In genomic region chr14:78848234-78848820, GRCh38 we compare ENCODE assay signal across 9 cellular contexts.
DNase-seq lines count a peak whose midpoint lies in the region; ATAC-seq, FAIRE-seq and TF ChIP-seq lines count a peak whose summit lies in the region.
"Had no signal": no experiment of that assay in that cellular context is flagged by ENCODE, and none has a peak within 500 bp of the region (broad histone marks: within the 10 kb centered on the region; RNA-seq: fewer than 3 reads in every experiment).

No MANE protein-coding gene starts in this region.

- 0% methylated on average over 6 of the region's 6 CpGs for WGBS in K562 (ENCODE audit: insufficient coverage, low coverage, missing lambda C conversion rate)

- no peaks in the 10 kb centered on the region for H3K27me3 ChIP-seq in K562 (ENCODE audit: control insufficient read depth in 2 of 2, insufficient read depth in 2 of 2, low read length in 2 of 2)

- H3K36me3 ChIP-seq in K562 (ENCODE audit: control insufficient read depth, insufficient read depth, low read length), result no peaks in the 10 kb centered on the region
- no peaks in the 10 kb centered on the region for H3K36me3 ChIP-seq in kidney (ENCODE audit: control insufficient read depth in 1 of 2, insufficient read depth in 2 of 2, low read length in 2 of 2)

- peak; percentile 71 for ATAC-seq in GM19324 (IDR thresholded peaks at IDR 0.05; ENCODE audit: low FRiP score, unreplicated experiment)
- peak; percentile 91 for ATAC-seq in HG03280 (IDR thresholded peaks at IDR 0.05; ENCODE audit: unreplicated experiment)
- ATAC-seq in K562, result peak; percentile 76

- no peaks in the 10 kb centered on the region for H3K9me3 ChIP-seq in K562 (replicated peaks; ENCODE audit: control insufficient read depth, insufficient read depth, low read depth, low read length)
- H3K9me3 ChIP-seq in kidney (ENCODE audit: control insufficient read depth in 1 of 2, low read length in 2 of 2), result no peaks in the 10 kb centered on the region

- TF ChIP-seq CTCF in K562 (IDR thresholded peaks at IDR 0.05 in 2 of 3, conservative IDR thresholded peaks at IDR 0.05 in 1 of 3; ENCODE audit: insufficient read depth in 2 of 3, low read depth in 1 of 3, low read length in 3 of 3) (peak; percentile 42 to 72 (median 58)), kidney (IDR thresholded peaks at IDR 0.05; ENCODE audit: borderline replicate concordance, extremely low read depth, insufficient read depth) (peak; percentile 84)

- H3K9me1 ChIP-seq in K562 (ENCODE audit: control insufficient read depth, insufficient read depth, low read length), result no peaks in the 10 kb centered on the region

- CTCF ChIA-PET in K562 (lab: Yijun Ruan, JAX; ENCODE audit: low intra/inter-chr PET ratio), result no interaction called here

- peak in 1 of 2 experiments; percentile 34; a peak in 1 of 4 replicates for TF ChIP-seq RAD21 in K562 (CRISPR knock-in tag; conservative IDR thresholded peaks at IDR 0.05 in 1 of 2, IDR thresholded peaks at IDR 0.05 in 1 of 2)

- no peak overlapping the region for H3K4me2 ChIP-seq in K562 (ENCODE audit: insufficient read depth, low read length)

- H3K27ac ChIP-seq in K562 (ENCODE audit: extremely low read depth, low read depth, low read length), result no peak overlapping the region
- H3K27ac ChIP-seq in kidney (ENCODE audit: low read depth in 2 of 2, low read length in 2 of 2), result no peak overlapping the region

- POLR2A ChIA-PET in K562 (lab: Yijun Ruan, JAX), result no interaction called here

- in situ Hi-C loops in K562 (cut with MboI), result no loop called here

- no peaks in the 10 kb centered on the region for H3K4me1 ChIP-seq in K562 (replicated peaks in 1 of 2; ENCODE audit: control insufficient read depth in 2 of 2, insufficient read depth in 2 of 2, low read length in 2 of 2)
- no peaks in the 10 kb centered on the region for H3K4me1 ChIP-seq in kidney (ENCODE audit: control insufficient read depth in 1 of 2, insufficient read depth in 1 of 2, low read depth in 1 of 2, low read length in 2 of 2)

- H3K4me3 ChIP-seq in K562 (no peak overlapping the region), kidney (ENCODE audit: low read length in 2 of 2) (no peak overlapping the region)

- no peaks in the 10 kb centered on the region for H3K79me2 ChIP-seq in K562 (ENCODE audit: control insufficient read depth, insufficient read depth, low read length)

- H2AFZ ChIP-seq in K562 (ENCODE audit: low read depth, low read length), result no peak overlapping the region

- H4K20me1 ChIP-seq in K562 (replicated peaks; ENCODE audit: control insufficient read depth, insufficient read depth, low read length), result no peaks in the 10 kb centered on the region

- TF ChIP-seq EP300 in K562 (IDR thresholded peaks at IDR 0.05; ENCODE audit: low read length), result no peak

- no TSS peak for BruUV-seq in K562 (replicated peaks; lab: Mats Ljungman, UMichigan)

- H3K9ac ChIP-seq in K562 (ENCODE audit: insufficient read depth in 1 of 2, low read depth in 2 of 2, low read length in 2 of 2) (no peak overlapping the region), kidney (ENCODE audit: low read length in 2 of 2) (no peak overlapping the region)

- no peak for TF ChIP-seq POLR2A in K562 (conservative IDR thresholded peaks at IDR 0.05)

- FAIRE-seq in K562 (lab: Jason Lieb, UNC), result peak; percentile 11
- no peak for FAIRE-seq in kidney (lab: Jason Lieb, UNC)
- FAIRE-seq in urothelium cell line (lab: Jason Lieb, UNC), result no peak
- FAIRE-seq: A204.1 had no signal

- peak; percentile 68 for DNase-seq in DMS 273 (lab: John Stamatoyannopoulos, UW; ENCODE audit: unreplicated experiment)
- DNase-seq in DMS 273 treated with DMSO at 0.1 percent for 48 hours (lab: John Stamatoyannopoulos, UW), result no peak
- DNase-seq in NCI-H69 (lab: John Stamatoyannopoulos, UW), result peak; percentile 86
- DNase-seq in K562 (ENCODE audit: extremely low read depth in 1 of 4, low spot score in 3 of 4), result peak; percentile 19 to 48 (median 24)
- no peak for DNase-seq in kidney
- peak; percentile 53 for DNase-seq in urothelium cell line (ENCODE audit: low spot score)

- intact Hi-C loops in K562 (cut with micrococcal nuclease) (no loop called here), kidney (cut with DNase I) (no loop called here)

TF ChIP-seq in K562, 482 proteins besides CTCF, POLR2A, EP300 and RAD21:
- TF ChIP-seq AFF4 (CRISPR knock-in tag; IDR thresholded peaks at IDR 0.05) (no peak), RBM25 (IDR thresholded peaks at IDR 0.05; ENCODE audit: low read depth, low read length, severe bottlenecking) (no peak), ELF4 (CRISPR knock-in tag; IDR thresholded peaks at IDR 0.05) (no peak), TEAD2 (tag; IDR thresholded peaks at IDR 0.05) (peak; percentile 97), TEAD1 (CRISPR knock-in tag; IDR thresholded peaks at IDR 0.05) (peak; percentile 97 to 99), TAF1 (IDR thresholded peaks at IDR 0.05; ENCODE audit: control insufficient read depth, extremely low read depth, insufficient read depth, low read length, severe bottlenecking) (no peak), MYC (IDR thresholded peaks at IDR 0.05; ENCODE audit: low read depth, low read length) (no peak), MYC (CRISPR knock-in tag; IDR thresholded peaks at IDR 0.05; ENCODE audit: borderline replicate concordance, low read depth) (no peak), KDM5B (IDR thresholded peaks at IDR 0.05; ENCODE audit: insufficient replicate concordance, low read depth, low read length) (no peak), TEAD4 (IDR thresholded peaks at IDR 0.05; ENCODE audit: low read length) (peak; percentile 79), TEAD4 (CRISPR knock-in tag; IDR thresholded peaks at IDR 0.05; ENCODE audit: borderline replicate concordance) (no peak)

Comparison
In these comparisons a context has a peak if more than half of its experiments do, and no peak if none do; other contexts are left out.
1. DNase-seq: peak in DMS 273 (single experiment), NCI-H69 (single experiment), K562 (4 of 4) and urothelium cell line (single experiment); none in DMS 273 treated with DMSO at 0.1 percent for 48 hours (single experiment) and kidney (single experiment).
2. Peak in every context shown above with its lines, with median percentiles within 50 percentile points of each other: ATAC-seq.